ENCODE assay signal across 1 cellular context in the genomic region with DNA sequence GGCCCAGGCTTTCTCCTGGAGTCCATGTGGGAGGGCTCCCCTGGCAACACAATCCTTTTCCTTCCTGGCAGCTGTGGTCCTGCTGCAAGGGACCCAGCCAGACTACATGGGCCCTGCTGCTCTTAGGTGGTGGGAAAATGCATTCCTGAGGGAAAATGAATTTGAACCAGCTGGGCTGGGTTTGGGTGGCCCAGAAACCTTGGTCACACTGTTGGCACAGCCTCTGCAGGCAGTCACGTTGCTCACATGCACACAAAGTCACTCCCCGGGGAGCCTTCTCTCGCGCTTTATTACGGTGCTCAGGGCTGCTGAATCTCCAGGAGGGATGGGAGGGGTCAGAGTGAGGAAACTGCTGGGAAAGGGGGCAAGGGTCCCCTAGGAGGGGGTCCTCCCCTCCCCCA.
TF ChIP-seq lines count a peak whose summit lies in the region.

No MANE protein-coding gene starts in this region.

TF ChIP-seq in HCT116, 20 proteins besides CTCF, POLR2A, EP300 and RAD21 (continued from another document):
- no peak for TF ChIP-seq EGR1 (IDR thresholded peaks at IDR 0.05; ENCODE audit: low read depth)
- TF ChIP-seq EZH2phosphoT487 (IDR thresholded peaks at IDR 0.05; ENCODE audit: borderline replicate concordance): no peak
- no peak for TF ChIP-seq SP1 (IDR thresholded peaks at IDR 0.05; ENCODE audit: low read depth)
- TF ChIP-seq, protein P1, sequence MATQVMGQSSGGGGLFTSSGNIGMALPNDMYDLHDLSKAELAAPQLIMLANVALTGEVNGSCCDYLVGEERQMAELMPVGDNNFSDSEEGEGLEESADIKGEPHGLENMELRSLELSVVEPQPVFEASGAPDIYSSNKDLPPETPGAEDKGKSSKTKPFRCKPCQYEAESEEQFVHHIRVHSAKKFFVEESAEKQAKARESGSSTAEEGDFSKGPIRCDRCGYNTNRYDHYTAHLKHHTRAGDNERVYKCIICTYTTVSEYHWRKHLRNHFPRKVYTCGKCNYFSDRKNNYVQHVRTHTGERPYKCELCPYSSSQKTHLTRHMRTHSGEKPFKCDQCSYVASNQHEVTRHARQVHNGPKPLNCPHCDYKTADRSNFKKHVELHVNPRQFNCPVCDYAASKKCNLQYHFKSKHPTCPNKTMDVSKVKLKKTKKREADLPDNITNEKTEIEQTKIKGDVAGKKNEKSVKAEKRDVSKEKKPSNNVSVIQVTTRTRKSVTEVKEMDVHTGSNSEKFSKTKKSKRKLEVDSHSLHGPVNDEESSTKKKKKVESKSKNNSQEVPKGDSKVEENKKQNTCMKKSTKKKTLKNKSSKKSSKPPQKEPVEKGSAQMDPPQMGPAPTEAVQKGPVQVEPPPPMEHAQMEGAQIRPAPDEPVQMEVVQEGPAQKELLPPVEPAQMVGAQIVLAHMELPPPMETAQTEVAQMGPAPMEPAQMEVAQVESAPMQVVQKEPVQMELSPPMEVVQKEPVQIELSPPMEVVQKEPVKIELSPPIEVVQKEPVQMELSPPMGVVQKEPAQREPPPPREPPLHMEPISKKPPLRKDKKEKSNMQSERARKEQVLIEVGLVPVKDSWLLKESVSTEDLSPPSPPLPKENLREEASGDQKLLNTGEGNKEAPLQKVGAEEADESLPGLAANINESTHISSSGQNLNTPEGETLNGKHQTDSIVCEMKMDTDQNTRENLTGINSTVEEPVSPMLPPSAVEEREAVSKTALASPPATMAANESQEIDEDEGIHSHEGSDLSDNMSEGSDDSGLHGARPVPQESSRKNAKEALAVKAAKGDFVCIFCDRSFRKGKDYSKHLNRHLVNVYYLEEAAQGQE (IDR thresholded peaks at IDR 0.05; ENCODE audit: low read depth): no peak
- TF ChIP-seq FOSL1 (IDR thresholded peaks at IDR 0.05; ENCODE audit: low read depth): no peak
- no peak for TF ChIP-seq JUND (IDR thresholded peaks at IDR 0.05)
